8 cellular contexts compared by ENCODE assay signal in the genomic region with DNA sequence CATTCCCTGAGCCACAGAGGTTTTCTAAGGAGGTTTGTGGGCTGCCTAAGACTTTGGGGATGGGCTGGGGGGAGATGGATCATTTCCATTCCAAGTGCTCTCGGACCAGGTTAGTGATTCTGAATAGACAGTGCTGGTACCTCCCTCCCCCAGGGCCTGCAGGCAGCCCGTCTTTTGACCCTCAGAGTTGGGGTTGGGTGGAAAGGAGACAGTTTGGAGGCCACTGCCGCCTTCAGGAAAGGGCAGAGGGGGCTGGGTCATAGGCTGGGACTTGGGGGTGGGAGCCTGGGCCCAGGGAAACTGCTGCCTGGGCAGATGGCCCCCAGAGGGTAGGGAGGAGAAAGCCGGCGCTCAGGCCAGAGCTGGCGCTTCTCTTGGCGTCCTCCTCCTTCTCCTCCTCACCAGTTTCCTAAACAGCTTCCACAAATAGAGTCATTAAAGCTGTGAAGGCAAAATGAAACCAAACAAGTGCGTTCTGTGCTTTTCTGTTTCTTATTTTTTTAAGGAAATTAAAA. TPM values are rescaled to one million over a fixed set of nuclear protein-coding genes. Genes with fewer than 3 reads are reported as not detected.
DNase-seq lines count a peak whose midpoint lies in the region; ATAC-seq and TF ChIP-seq lines count a peak whose summit lies in the region.

No MANE protein-coding gene starts in this region.

- no peaks in the 10 kb centered on the region for H4K20me1 ChIP-seq in fibroblast of lung (ENCODE audit: control insufficient read depth, extremely low read depth, insufficient read depth, low read length)

- H3K4me3 ChIP-seq in fibroblast of lung (replicated peaks in 1 of 4; ENCODE audit: control extremely low read depth in 1 of 4, insufficient read depth in 1 of 4, low read depth in 3 of 4, low read length in 4 of 4): peak overlapping the region; percentile 47 to 78 (median 61)

- H3K9ac ChIP-seq in ES-I3 (ENCODE audit: low read depth, low read length) (peak overlapping the region; percentile 64), fibroblast of lung (ENCODE audit: insufficient read depth, low read length) (peak overlapping the region; percentile 13)

- peak overlapping the region; percentile 44 for H3K27ac ChIP-seq in fibroblast of lung (ENCODE audit: insufficient read depth, low read length)

- H3K27me3 ChIP-seq in fibroblast of lung (ENCODE audit: control insufficient read depth, insufficient read depth, low read length): no peaks in the 10 kb centered on the region

- TF ChIP-seq CTCF in fibroblast of lung (conservative IDR thresholded peaks at IDR 0.05 in 1 of 2, IDR thresholded peaks at IDR 0.05 in 1 of 2; ENCODE audit: low read depth in 1 of 2, low read length in 2 of 2): no peak

- no peaks in the 10 kb centered on the region for H3K9me3 ChIP-seq in ES-I3 (ENCODE audit: control insufficient read depth, insufficient read depth, low read length)
- no peaks in the 10 kb centered on the region for H3K9me3 ChIP-seq in fibroblast of lung (ENCODE audit: control insufficient read depth, insufficient read depth, low read depth, low read length)

- no peaks in the 10 kb centered on the region for H3K36me3 ChIP-seq in ES-I3 (ENCODE audit: insufficient read depth, low read length)
- H3K36me3 ChIP-seq in fibroblast of lung (ENCODE audit: control insufficient read depth, insufficient read depth, low read length): no peaks in the 10 kb centered on the region

- H3K4me1 ChIP-seq in ES-I3 (ENCODE audit: insufficient read depth, low read length) (peaks cover 44% of the 10 kb centered on the region), fibroblast of lung (ENCODE audit: control insufficient read depth, extremely low read depth, insufficient read depth, low read length) (peaks cover 6% of the 10 kb centered on the region)

- DNase-seq in RPMI7951 (ENCODE audit: low read depth): peak; percentile 32
- DNase-seq in fibroblast of lung (ENCODE audit: low read depth in 2 of 2): peak in 1 of 2 donors; percentile 40
- DNase-seq in pons (ENCODE audit: low spot score): peak; percentile 42
- DNase-seq in AML-193 (lab: John Stamatoyannopoulos, UW): no peak
- DNase-seq in activated naive CD4-positive, alpha-beta T cell (lab: John Stamatoyannopoulos, UW): no peak
- no peak for DNase-seq in Kasumi-1 (lab: John Stamatoyannopoulos, UW)

- peak overlapping the region; percentile 36 for H2AFZ ChIP-seq in fibroblast of lung (ENCODE audit: low read length)

- no peaks in the 10 kb centered on the region for H3K79me2 ChIP-seq in fibroblast of lung (ENCODE audit: control insufficient read depth, insufficient read depth, low read length)

- peak overlapping the region; percentile 46 for H3K4me2 ChIP-seq in fibroblast of lung (ENCODE audit: extremely low read depth, insufficient read depth, low read length)

- no peak for ATAC-seq in HG03095 (IDR thresholded peaks at IDR 0.05; ENCODE audit: unreplicated experiment)

RNA-seq across cellular contexts. Expression of gene UNC5B, which starts 4.4 kb away (rescaled TPM):
- 19.3 and 25.3 TPM in 2 replicates for total RNA-seq in RPMI7951 (2014; rRNA removed; shearing (Covaris generic))
- total RNA-seq in fibroblast of lung: 36.0 and 60.8 TPM in 2 replicates
- 2.5 and 5.5 TPM in 2 replicates for polyA plus RNA-seq in fibroblast of lung
- 4.6 and 8.3 TPM in 2 replicates for polyA plus RNA-seq in fibroblast of lung (2012)
- 15.2 and 25.2 TPM in 2 replicates for polyA minus RNA-seq in fibroblast of lung (ENCODE audit: low replicate concordance)

Comparison
In these comparisons a context has a peak if more than half of its experiments do, and no peak if none do; other contexts are left out.
1. DNase-seq: peak in RPMI7951 (single experiment) and pons (single experiment); none in AML-193 (0 of 2), activated naive CD4-positive, alpha-beta T cell (0 of 4) and Kasumi-1 (0 of 2).